ENCODE assay signal across 8 cellular contexts in the genomic region with DNA sequence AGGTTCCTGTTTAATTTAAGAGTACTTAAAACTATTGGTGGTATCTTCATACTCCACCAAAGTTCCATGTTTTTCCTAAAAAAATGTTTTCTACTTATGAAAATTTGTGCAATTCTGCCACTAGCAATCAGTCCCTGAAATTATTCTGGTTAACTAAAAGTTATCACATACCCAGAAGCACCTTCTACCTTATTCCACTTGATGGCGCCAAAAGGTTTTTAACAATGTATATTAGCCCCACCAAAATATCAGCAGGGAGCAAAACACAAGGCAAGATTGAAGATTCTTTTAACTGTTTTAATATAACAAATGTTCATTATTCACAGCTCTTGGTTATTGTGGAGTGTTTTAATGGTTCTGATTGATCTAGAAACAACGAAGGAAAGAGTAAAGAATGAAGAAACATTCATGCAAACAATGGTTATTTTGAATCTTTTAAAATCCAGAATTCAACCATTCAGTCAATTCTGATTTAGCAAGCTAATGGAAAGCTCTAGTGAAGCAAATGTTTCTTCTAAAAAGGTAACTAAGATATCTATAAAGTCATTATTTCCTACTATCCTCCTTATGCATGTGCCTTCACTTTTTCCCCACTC.
DNase-seq lines count a peak whose midpoint lies in the region; ATAC-seq and TF ChIP-seq lines count a peak whose summit lies in the region.

No MANE protein-coding gene starts in this region.

- no peak for TF ChIP-seq POLR2A in adrenal gland (IDR thresholded peaks at IDR 0.05)

- WGBS in adrenal gland, 4 donors = 0 to 5% (median 3%) methylated on average over 2 of the region's 2 CpGs

- no peaks in the 10 kb centered on the region for H3K9me3 ChIP-seq in adrenal gland (replicated peaks in 1 of 3)
- H3K9me3 ChIP-seq in cardiac muscle cell (ENCODE audit: low read depth) = no peaks in the 10 kb centered on the region

- H3K4me3 ChIP-seq in adrenal gland (no peak overlapping the region), cardiac muscle cell (no peak overlapping the region)

- DNase-seq in Ammon's horn (ENCODE audit: low spot score) = peak; percentile 66
- peak; percentile 44 for DNase-seq in NCI-H2171 treated with DMSO at 0.1 percent for 48 hours (lab: John Stamatoyannopoulos, UW)
- peak in 4 of 7 donors; percentile 16 to 34 (median 27) for DNase-seq in adrenal gland
- peak; percentile 75 to 77 for DNase-seq in cardiac muscle cell (ENCODE audit: low read depth in 1 of 2, low spot score in 1 of 2)
- no peak for DNase-seq in sciatic nerve (ENCODE audit: low spot score)
- DNase-seq in ureter (ENCODE audit: low spot score) = no peak

- H3K36me3 ChIP-seq in adrenal gland (replicated peaks in 1 of 2) = no peaks in the 10 kb centered on the region
- H3K36me3 ChIP-seq in cardiac muscle cell = no peaks in the 10 kb centered on the region

- H3K27me3 ChIP-seq in adrenal gland (no peaks in the 10 kb centered on the region), cardiac muscle cell (no peaks in the 10 kb centered on the region)

- intact Hi-C loops in adrenal gland (cut with DNase I) (loop anchor here (2.0 to 10.0 kb wide), 2 partner anchors 191 to 193 kb away; no protein-coding TSS in a partner anchor), sciatic nerve (cut with DNase I) (no loop called here)

- TF ChIP-seq CTCF in GM12873 (IDR thresholded peaks at IDR 0.05; ENCODE audit: insufficient read depth, low read depth, low read length, missing control alignments) (peak; percentile 54), adrenal gland (IDR thresholded peaks at IDR 0.05) (peak; percentile 55 to 81 (median 73)), cardiac muscle cell (IDR thresholded peaks at IDR 0.05; ENCODE audit: low read depth, low read length) (peak; percentile 74)

- ATAC-seq in HG02763 (IDR thresholded peaks at IDR 0.05; ENCODE audit: unreplicated experiment) = peak; percentile 60
- peak; percentile 76 for ATAC-seq in sciatic nerve

- H3K4me1 ChIP-seq in adrenal gland (replicated peaks in 1 of 2) = no peaks in the 10 kb centered on the region
- no peaks in the 10 kb centered on the region for H3K4me1 ChIP-seq in cardiac muscle cell (ENCODE audit: low read depth)

- H3K27ac ChIP-seq in adrenal gland (no peak overlapping the region), cardiac muscle cell (no peak overlapping the region)

Comparison
In these comparisons a context has a peak if more than half of its experiments do, and no peak if none do; other contexts are left out.
1. DNase-seq: peak in Ammon's horn (single experiment), NCI-H2171 treated with DMSO at 0.1 percent for 48 hours (single experiment), adrenal gland (4 of 7) and cardiac muscle cell (2 of 2); none in sciatic nerve (single experiment) and ureter (single experiment).
2. Peak in every context shown above with its lines, with median percentiles within 50 percentile points of each other: CTCF ChIP-seq.